18 cellular contexts compared by ENCODE assay signal in genomic region chr3:66029443-66029842, GRCh38. TPM values are rescaled to one million over a fixed set of nuclear protein-coding genes. Genes with fewer than 3 reads are reported as not detected.
"Had no signal": no experiment of that assay in that cellular context is flagged by ENCODE, and none has a peak within 500 bp of the region (broad histone marks: within the 10 kb centered on the region; RNA-seq: fewer than 3 reads in every experiment).

No MANE protein-coding gene starts in this region.

- H3K36me3 ChIP-seq: ascending aorta, colonic mucosa, heart right ventricle, lower lobe of right lung, thyroid gland had no signal

- H3K9me3 ChIP-seq: ascending aorta, colonic mucosa, heart right ventricle, lower lobe of right lung, thyroid gland had no signal

- H3K4me1 ChIP-seq: ascending aorta, colonic mucosa had no signal

- H3K27ac ChIP-seq: ascending aorta, colonic mucosa, lower lobe of right lung, thyroid gland, VCaP had no signal

- H3K4me3 ChIP-seq: ascending aorta, colonic mucosa, heart right ventricle, lower lobe of right lung, thyroid gland had no signal

- H3K27me3 ChIP-seq: ascending aorta, colonic mucosa, heart right ventricle, thyroid gland had no signal

- DNase-seq: activated CD4-positive, alpha-beta T cell treated with anti-CD3 and anti-CD28 coated beads, Interleukin-2, amount 50 U/mL, for 1 hour; activated CD4-positive, CD25-positive, alpha-beta regulatory T cell treated with anti-CD3 and anti-CD28 coated beads, Interleukin-2, amount 50 U/mL, for 72 hours; activated CD8-positive, alpha-beta memory T cell treated with anti-CD3 and anti-CD28 coated beads, Interleukin-2, amount 50 U/mL, for 4 hours; activated effector memory CD4-positive, alpha-beta T cell treated with Interleukin-2 at 50 U/mL for 16 hours; activated naive CD4-positive, alpha-beta T cell treated with anti-CD3 and anti-CD28 coated beads, Interleukin-2, amount 10 ng/mL, durations not matched to agents 7 days and 5 days; activated T-cell treated with anti-CD3 and anti-CD28 coated beads, Interleukin-2, amount 50 U/mL, for 48 hours; colonic mucosa; heart right ventricle; immature natural killer cell; lower lobe of right lung; nephron progenitor cell; occipital lobe; posterior cingulate gyrus; stimulated activated CD8-positive, alpha-beta memory T cell treated with anti-CD3 and anti-CD28 coated beads, Interleukin-4, amount 100 ng/mL, for 48 hours; stimulated activated naive CD4-positive, alpha-beta T cell treated with Interleukin-2 at 50 U/mL for 16 hours; thyroid gland had no signal

RNA-seq across cellular contexts. Expression of gene MAGI1, which starts 9.3 kb away (rescaled TPM):
- polyA plus RNA-seq: immature natural killer cell had no signal
